ENCODE assay signal across 8 cellular contexts in the genomic region with DNA sequence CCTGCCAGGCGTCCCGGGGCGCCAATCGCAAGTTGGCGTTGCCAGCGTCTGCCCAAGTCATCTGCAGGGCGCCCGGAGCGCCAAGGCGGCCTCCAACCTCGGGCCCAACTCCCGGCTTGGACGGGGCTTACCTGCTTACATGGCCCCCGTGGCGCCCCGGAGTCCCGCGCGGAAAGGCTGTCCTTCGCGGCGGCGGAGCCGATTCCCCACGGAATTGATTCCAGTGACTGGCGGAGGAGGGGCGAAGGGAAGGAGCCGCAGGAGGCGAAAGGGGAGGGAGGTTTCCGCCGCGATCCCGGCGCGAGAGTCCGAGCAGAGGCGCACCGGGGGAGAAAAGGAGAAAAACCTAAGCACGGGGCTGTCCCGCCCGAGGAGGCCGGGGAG. TPM values are rescaled to one million over a fixed set of nuclear protein-coding genes. Genes with fewer than 3 reads are reported as not detected.
DNase-seq lines count a peak whose midpoint lies in the region; ATAC-seq and TF ChIP-seq lines count a peak whose summit lies in the region.

No MANE protein-coding gene starts in this region.

- peak overlapping the region; percentile 89 to 100 (median 98) for H3K4me2 ChIP-seq in BLaER1 treated with 17β-estradiol and CSF1 and Interleukin-3, amounts not matched to agents 10 nM and 100 nM

- intact Hi-C loops in right cardiac atrium (cut with DNase I), result loop anchor here in 1 of 4 donors (10.0 kb wide), 1 partner anchor 146 kb away; no protein-coding TSS in a partner anchor

- no peak for TF ChIP-seq CTCF in HFFc6 (IDR thresholded peaks at IDR 0.05)
- no peak for TF ChIP-seq CTCF in GM10266 (IDR thresholded peaks at IDR 0.05; ENCODE audit: control insufficient read depth, insufficient read depth, low read depth, missing control alignments)

- H3K36me3 ChIP-seq in BLaER1 treated with 17β-estradiol and CSF1 and Interleukin-3, amounts not matched to agents 10 nM and 100 nM, result no peaks in the 10 kb centered on the region

- no peaks in the 10 kb centered on the region for H3K9me3 ChIP-seq in BLaER1 treated with 17β-estradiol and CSF1 and Interleukin-3, amounts not matched to agents 10 nM and 100 nM (replicated peaks in 1 of 11)
- no peaks in the 10 kb centered on the region for H3K9me3 ChIP-seq in right cardiac atrium (ENCODE audit: control insufficient read depth, low read length)

- H3K27ac Mint-ChIP-seq in HFFc6, result peak overlapping the region; percentile 99
- H3K27ac Mint-ChIP-seq in activated T-helper 17 cell treated with anti-CD3 and anti-CD28 coated beads, Interleukin-2, amount 50 U/mL, for 72 hours, result no peak overlapping the region

- peaks cover 23% of the 10 kb centered on the region for H3K36me3 Mint-ChIP-seq in HFFc6 (ENCODE audit: low read depth)
- H3K36me3 Mint-ChIP-seq in activated T-helper 17 cell treated with anti-CD3 and anti-CD28 coated beads, Interleukin-2, amount 50 U/mL, for 72 hours (ENCODE audit: low read depth), result no peaks in the 10 kb centered on the region

- H3K9me3 Mint-ChIP-seq in HFFc6, result no peaks in the 10 kb centered on the region
- no peaks in the 10 kb centered on the region for H3K9me3 Mint-ChIP-seq in activated T-helper 17 cell treated with anti-CD3 and anti-CD28 coated beads, Interleukin-2, amount 50 U/mL, for 72 hours

- DNase-seq in HFFc6 (no peak), right cardiac atrium (peak; percentile 70 to 87 (median 85)), NCI-H1930 (lab: John Stamatoyannopoulos, UW) (no peak), NCI-H526 treated with DMSO at 0.1 percent for 48 hours (lab: John Stamatoyannopoulos, UW) (no peak), GM10266 (ENCODE audit: extremely low spot score) (no peak)

- under 1% methylated on average over 42 of the region's 42 CpGs for WGBS in right cardiac atrium

- peak overlapping the region; percentile 22 to 78 (median 71); a peak in 21 of 22 replicates for H3K9ac ChIP-seq in BLaER1 treated with 17β-estradiol and CSF1 and Interleukin-3, amounts not matched to agents 10 nM and 100 nM

- peak overlapping the region in 4 of 11 experiments; percentile 26 to 44 (median 34); a peak in 5 of 22 replicates for H3K27ac ChIP-seq in BLaER1 treated with 17β-estradiol and CSF1 and Interleukin-3, amounts not matched to agents 10 nM and 100 nM
- H3K27ac ChIP-seq in right cardiac atrium (ENCODE audit: low read length), result peak overlapping the region; percentile 98
- peak overlapping the region; percentile 50 to 100 (median 96) for H3K27ac ChIP-seq in skin epidermis

- no peak for ATAC-seq in activated T-helper 17 cell treated with anti-CD3 and anti-CD28 coated beads, Interleukin-2, amount 50 U/mL, for 72 hours (replicated peaks)
- ATAC-seq in right cardiac atrium, result peak in 1 of 2 donors; percentile 42

- peaks cover 61% of the 10 kb centered on the region for H3K4me1 Mint-ChIP-seq in HFFc6 (ENCODE audit: low read depth)
- no peaks in the 10 kb centered on the region for H3K4me1 Mint-ChIP-seq in activated T-helper 17 cell treated with anti-CD3 and anti-CD28 coated beads, Interleukin-2, amount 50 U/mL, for 72 hours

- peaks cover 0 to 11% (median 7%) of the 10 kb centered on the region in 10 experiments; a peak in 13 of 20 replicates for H3K4me1 ChIP-seq in BLaER1 treated with 17β-estradiol and CSF1 and Interleukin-3, amounts not matched to agents 10 nM and 100 nM
- H3K4me1 ChIP-seq in right cardiac atrium (ENCODE audit: control insufficient read depth, insufficient read depth, low read length), result peaks cover 8% of the 10 kb centered on the region

- peaks cover 30 to 44% (median 39%) of the 10 kb centered on the region in 11 experiments for H3K27me3 ChIP-seq in BLaER1 treated with 17β-estradiol and CSF1 and Interleukin-3, amounts not matched to agents 10 nM and 100 nM
- H3K27me3 ChIP-seq in right cardiac atrium (ENCODE audit: control insufficient read depth, insufficient read depth), result no peaks in the 10 kb centered on the region

- no peaks in the 10 kb centered on the region; the same call in 1 of the 2 replicates for H3K27me3 Mint-ChIP-seq in HFFc6 (ENCODE audit: insufficient read depth)
- H3K27me3 Mint-ChIP-seq in activated T-helper 17 cell treated with anti-CD3 and anti-CD28 coated beads, Interleukin-2, amount 50 U/mL, for 72 hours, result peaks cover 58% of the 10 kb centered on the region

- no peaks in the 10 kb centered on the region for H4K20me1 ChIP-seq in BLaER1 treated with 17β-estradiol and CSF1 and Interleukin-3, amounts not matched to agents 10 nM and 100 nM

- H3K4me3 ChIP-seq in BLaER1 treated with 17β-estradiol and CSF1 and Interleukin-3, amounts not matched to agents 10 nM and 100 nM, result peak overlapping the region; percentile 69 to 82 (median 77)
- H3K4me3 ChIP-seq in right cardiac atrium (ENCODE audit: low read length), result peak overlapping the region; percentile 89
- peak overlapping the region; percentile 61 to 84 (median 75) for H3K4me3 ChIP-seq in skin epidermis

- H3K4me3 Mint-ChIP-seq in HFFc6, result peak overlapping the region; percentile 95
- peak overlapping the region; percentile 26 for H3K4me3 Mint-ChIP-seq in activated T-helper 17 cell treated with anti-CD3 and anti-CD28 coated beads, Interleukin-2, amount 50 U/mL, for 72 hours

RNA-seq across cellular contexts. Expression of a gene that starts 0.4 kb away (rescaled TPM):
- 100 to 1,000 TPM in 4 of 6 experiments, 10 to 100 TPM in 2; 93.6 to 140 (median 106) TPM for total RNA-seq in HFFc6 (2021; fragmentation: NEBNext Ultra II Directional; extraction: Animal tissue kit (Norgen Biotek cat#: 25700))
- total RNA-seq in activated T-helper 17 cell treated with anti-CD3 and anti-CD28 coated beads, Interleukin-2, amount 50 U/mL, for 72 hours, result under 1 TPM; 0.66 to 0.89 TPM
- 10 to 100 TPM; 15.7 to 35.1 (median 18.9) TPM for total RNA-seq in right cardiac atrium
- polyA plus RNA-seq in right cardiac atrium, result 4.7 TPM

RNA-seq across cellular contexts. Expression of a gene that starts 52.0 kb away (rescaled TPM):
- total RNA-seq in HFFc6 (2021; fragmentation: NEBNext Ultra II Directional; extraction: Animal tissue kit (Norgen Biotek cat#: 25700)), result 10 to 100 TPM; 36.8 to 79.2 (median 76.6) TPM
- 10 to 100 TPM; 69.7 to 79.4 TPM for total RNA-seq in activated T-helper 17 cell treated with anti-CD3 and anti-CD28 coated beads, Interleukin-2, amount 50 U/mL, for 72 hours
- 1 to 10 TPM in 2 of 4 donors, under 1 TPM in 2; 0.37 to 2.3 (median 1.1) TPM for total RNA-seq in right cardiac atrium
- 0.29 TPM for polyA plus RNA-seq in right cardiac atrium

Comparison
In these comparisons a context has a peak if more than half of its experiments do, and no peak if none do; other contexts are left out.
1. DNase-seq: peak in right cardiac atrium (3 of 3); none in HFFc6 (single experiment), NCI-H1930 (0 of 2), NCI-H526 treated with DMSO at 0.1 percent for 48 hours (single experiment) and GM10266 (single experiment).
2. RNA of a gene that starts 0.4 kb away (total RNA-seq): 93.6 to 140 TPM in HFFc6 and 15.7 to 35.1 TPM in right cardiac atrium; 0.66 to 0.89 TPM in activated T-helper 17 cell treated with anti-CD3 and anti-CD28 coated beads, Interleukin-2, amount 50 U/mL, for 72 hours; every median in the first group is over 4 times any median in the second.
3. RNA of a gene that starts 52.0 kb away (total RNA-seq): 69.7 to 79.4 TPM in activated T-helper 17 cell treated with anti-CD3 and anti-CD28 coated beads, Interleukin-2, amount 50 U/mL, for 72 hours and 36.8 to 79.2 TPM in HFFc6; 0.37 to 2.3 TPM in right cardiac atrium; every median in the first group is over 10 times any median in the second.
4. Peak in every context shown above with its lines, with median percentiles within 50 percentile points of each other: H3K4me3 ChIP-seq.